11 cellular contexts compared by ENCODE assay signal in the genomic region with DNA sequence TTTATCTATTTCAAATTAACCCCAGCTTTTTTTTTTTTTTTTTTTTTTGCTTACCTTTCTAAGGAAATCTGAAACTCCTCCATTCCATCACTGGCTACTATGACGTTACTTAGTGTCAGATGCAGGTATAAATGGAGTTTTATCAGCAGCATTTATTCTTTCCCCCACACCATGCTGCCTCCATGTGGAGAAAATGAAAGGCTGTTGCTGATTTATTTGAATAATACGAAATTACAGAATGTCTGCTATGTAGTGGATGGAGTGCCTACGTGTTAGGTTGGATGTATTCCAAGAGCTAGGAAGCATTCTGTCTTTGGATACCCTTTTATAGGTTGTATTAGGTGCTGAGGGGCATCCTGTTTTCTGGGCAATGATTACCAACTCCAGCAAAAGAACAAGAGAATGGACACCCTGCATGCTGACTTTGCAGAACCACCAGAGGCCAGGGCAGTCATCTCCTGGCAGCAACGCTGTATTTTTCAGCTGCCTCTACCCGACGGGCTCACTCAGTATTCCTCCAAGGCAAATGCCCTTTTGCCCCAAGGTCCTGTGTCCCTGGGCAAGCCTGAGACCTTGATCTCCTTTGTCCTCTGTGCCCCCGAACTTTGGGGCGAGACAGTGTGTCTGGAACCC.
DNase-seq lines count a peak whose midpoint lies in the region; ATAC-seq and TF ChIP-seq lines count a peak whose summit lies in the region.
"Had no signal": no experiment of that assay in that cellular context is flagged by ENCODE, and none has a peak within 500 bp of the region (broad histone marks: within the 10 kb centered on the region; RNA-seq: fewer than 3 reads in every experiment).

No MANE protein-coding gene starts in this region.

- CTCF ChIA-PET in SK-N-SH (lab: Yijun Ruan, JAX), result no interaction called here
- CTCF ChIA-PET in activated naive CD4-positive, alpha-beta T cell treated with anti-CD3 and anti-CD28 coated beads for 36 hours (lab: Charles Lee), result interaction anchor here (0.6 kb wide), 1 partner anchor 66 kb away, joined by 3 read pairs; no protein-coding TSS in a partner anchor

- peak; percentile 33 for TF ChIP-seq RAD21 in SK-N-SH (IDR thresholded peaks at IDR 0.05; ENCODE audit: low read length)

- TF ChIP-seq EP300 in SK-N-SH (IDR thresholded peaks at IDR 0.05; ENCODE audit: borderline replicate concordance in 1 of 2, low read depth in 1 of 2, low read length in 1 of 2), result no peak

- no peaks in the 10 kb centered on the region for H3K4me1 ChIP-seq in SK-N-SH (ENCODE audit: control insufficient read depth in 1 of 2, insufficient read depth in 2 of 2, low read depth in 1 of 2, low read length in 1 of 2)
- no peaks in the 10 kb centered on the region for H3K4me1 ChIP-seq in upper lobe of right lung

- no peak overlapping the region for H3K4me2 ChIP-seq in SK-N-SH

- H3K36me3 ChIP-seq in SK-N-SH (replicated peaks in 1 of 2; ENCODE audit: control insufficient read depth in 1 of 2, insufficient read depth in 2 of 2, low read length in 1 of 2), result no peaks in the 10 kb centered on the region
- no peaks in the 10 kb centered on the region for H3K36me3 ChIP-seq in upper lobe of right lung
- H3K36me3 ChIP-seq: SJSA1 had no signal

- no peak overlapping the region for H3K4me3 ChIP-seq in SK-N-SH (ENCODE audit: low read depth in 2 of 2, low read length in 1 of 2)
- no peak overlapping the region for H3K4me3 ChIP-seq in upper lobe of right lung
- H3K4me3 ChIP-seq: SJSA1 had no signal

- H3K27me3 Mint-ChIP-seq in activated naive CD4-positive, alpha-beta T cell treated with anti-CD3 and anti-CD28 coated beads for 36 hours (ENCODE audit: low read depth), result peaks cover 10% of the 10 kb centered on the region

- POLR2A ChIA-PET in SK-N-SH (lab: Yijun Ruan, JAX), result no interaction called here

- H3K27ac ChIP-seq in SK-N-SH (ENCODE audit: low read depth in 2 of 2, low read length in 1 of 2) (no peak overlapping the region), upper lobe of right lung (no peak overlapping the region)
- H3K27ac ChIP-seq: SJSA1 had no signal

- H3K36me3 Mint-ChIP-seq in activated naive CD4-positive, alpha-beta T cell treated with anti-CD3 and anti-CD28 coated beads for 36 hours (ENCODE audit: low read depth), result no peaks in the 10 kb centered on the region
- H3K36me3 Mint-ChIP-seq: CD4-positive, CD25-positive, alpha-beta regulatory T cell had no signal

- H2AFZ ChIP-seq in SK-N-SH (ENCODE audit: low read depth), result no peak overlapping the region

- no peaks in the 10 kb centered on the region for H4K20me1 ChIP-seq in SK-N-SH (ENCODE audit: insufficient read depth)

- H3K27ac Mint-ChIP-seq in activated naive CD4-positive, alpha-beta T cell treated with anti-CD3 and anti-CD28 coated beads for 36 hours, result no peak overlapping the region
- H3K27ac Mint-ChIP-seq: CD4-positive, CD25-positive, alpha-beta regulatory T cell had no signal

- no peak for DNase-seq in SK-N-SH
- DNase-seq in SW480 (ENCODE audit: low spot score), result peak; percentile 7
- DNase-seq in iris pigment epithelial cell (ENCODE audit: low read depth), result peak; percentile 40
- no peak for DNase-seq in upper lobe of right lung
- no peak for DNase-seq in mucosa of gallbladder (ENCODE audit: low spot score)
- DNase-seq in activated naive CD4-positive, alpha-beta T cell treated with anti-CD3 and anti-CD28 coated beads for 36 hours, result no peak
- DNase-seq: CD4-positive, CD25-positive, alpha-beta regulatory T cell; stimulated activated CD4-positive, alpha-beta T cell treated with anti-CD3 and anti-CD28 coated beads, Interleukin-15, amount 100 ng/mL, for 24 hours had no signal

- H3F3A ChIP-seq in SK-N-SH (replicated peaks; ENCODE audit: insufficient read depth), result no peaks in the 10 kb centered on the region

- no peaks in the 10 kb centered on the region for H3K9me3 Mint-ChIP-seq in activated naive CD4-positive, alpha-beta T cell treated with anti-CD3 and anti-CD28 coated beads for 36 hours

- no peaks in the 10 kb centered on the region for H3K4me1 Mint-ChIP-seq in activated naive CD4-positive, alpha-beta T cell treated with anti-CD3 and anti-CD28 coated beads for 36 hours (ENCODE audit: low read depth)
- H3K4me1 Mint-ChIP-seq: CD4-positive, CD25-positive, alpha-beta regulatory T cell had no signal

- intact Hi-C loops in upper lobe of right lung (cut with DNase I), result no loop called here
- intact Hi-C loops in activated naive CD4-positive, alpha-beta T cell treated with anti-CD3 and anti-CD28 coated beads for 36 hours (cut with micrococcal nuclease), result loop anchor here (1.0 kb wide), 1 partner anchor 472 kb away; no protein-coding TSS in a partner anchor

- no peak overlapping the region for H3K4me3 Mint-ChIP-seq in activated naive CD4-positive, alpha-beta T cell treated with anti-CD3 and anti-CD28 coated beads for 36 hours
- H3K4me3 Mint-ChIP-seq: CD4-positive, CD25-positive, alpha-beta regulatory T cell had no signal

- no peaks in the 10 kb centered on the region for H3K79me2 ChIP-seq in SK-N-SH (ENCODE audit: insufficient read depth)

- no peaks in the 10 kb centered on the region for H3K27me3 ChIP-seq in SK-N-SH (ENCODE audit: insufficient read depth)
- no peaks in the 10 kb centered on the region for H3K27me3 ChIP-seq in upper lobe of right lung
- H3K27me3 ChIP-seq: SJSA1 had no signal

- no peak overlapping the region for H3K9ac ChIP-seq in SK-N-SH

- TF ChIP-seq CTCF in SK-N-SH (IDR thresholded peaks at IDR 0.05) (peak; percentile 49), upper lobe of right lung (IDR thresholded peaks at IDR 0.05) (no peak)

- H3K9me3 ChIP-seq in SK-N-SH (no peaks in the 10 kb centered on the region), upper lobe of right lung (no peaks in the 10 kb centered on the region)
- H3K9me3 ChIP-seq: SJSA1 had no signal

- no peak for ATAC-seq in SK-N-SH treated with all-trans-retinoic acid at 6 μM for 48 hours
- peak; percentile 54 for ATAC-seq in upper lobe of right lung
- no peak for ATAC-seq in HG03378 (IDR thresholded peaks at IDR 0.05; ENCODE audit: unreplicated experiment)

- no peaks in the 10 kb centered on the region for H3K9me2 ChIP-seq in SK-N-SH

- 9% methylated on average over 6 of the region's 8 CpGs for WGBS in SK-N-SH (ENCODE audit: low lambda C conversion rate)

TF ChIP-seq in SK-N-SH, 30 proteins besides CTCF, POLR2A, EP300 and RAD21:
- TF ChIP-seq, protein P1, sequence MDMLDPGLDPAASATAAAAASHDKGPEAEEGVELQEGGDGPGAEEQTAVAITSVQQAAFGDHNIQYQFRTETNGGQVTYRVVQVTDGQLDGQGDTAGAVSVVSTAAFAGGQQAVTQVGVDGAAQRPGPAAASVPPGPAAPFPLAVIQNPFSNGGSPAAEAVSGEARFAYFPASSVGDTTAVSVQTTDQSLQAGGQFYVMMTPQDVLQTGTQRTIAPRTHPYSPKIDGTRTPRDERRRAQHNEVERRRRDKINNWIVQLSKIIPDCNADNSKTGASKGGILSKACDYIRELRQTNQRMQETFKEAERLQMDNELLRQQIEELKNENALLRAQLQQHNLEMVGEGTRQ (IDR thresholded peaks at IDR 0.05; ENCODE audit: borderline replicate concordance, low read depth, low read length), result no peak
- no peak for TF ChIP-seq SIN3A (IDR thresholded peaks at IDR 0.05; ENCODE audit: borderline replicate concordance, low read depth, low read length)
- TF ChIP-seq, protein P2, sequence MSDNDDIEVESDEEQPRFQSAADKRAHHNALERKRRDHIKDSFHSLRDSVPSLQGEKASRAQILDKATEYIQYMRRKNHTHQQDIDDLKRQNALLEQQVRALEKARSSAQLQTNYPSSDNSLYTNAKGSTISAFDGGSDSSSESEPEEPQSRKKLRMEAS (IDR thresholded peaks at IDR 0.05; ENCODE audit: low read depth), result no peak
TF ChIP-seq in SK-N-SH: peak in this region for 0.

TF ChIP-seq in SK-N-SH treated with all-trans-retinoic acid at 6 μM for 48 hours, 23 proteins besides CTCF, POLR2A, EP300 and RAD21 (continues in another document):
- TF ChIP-seq, protein P3, sequence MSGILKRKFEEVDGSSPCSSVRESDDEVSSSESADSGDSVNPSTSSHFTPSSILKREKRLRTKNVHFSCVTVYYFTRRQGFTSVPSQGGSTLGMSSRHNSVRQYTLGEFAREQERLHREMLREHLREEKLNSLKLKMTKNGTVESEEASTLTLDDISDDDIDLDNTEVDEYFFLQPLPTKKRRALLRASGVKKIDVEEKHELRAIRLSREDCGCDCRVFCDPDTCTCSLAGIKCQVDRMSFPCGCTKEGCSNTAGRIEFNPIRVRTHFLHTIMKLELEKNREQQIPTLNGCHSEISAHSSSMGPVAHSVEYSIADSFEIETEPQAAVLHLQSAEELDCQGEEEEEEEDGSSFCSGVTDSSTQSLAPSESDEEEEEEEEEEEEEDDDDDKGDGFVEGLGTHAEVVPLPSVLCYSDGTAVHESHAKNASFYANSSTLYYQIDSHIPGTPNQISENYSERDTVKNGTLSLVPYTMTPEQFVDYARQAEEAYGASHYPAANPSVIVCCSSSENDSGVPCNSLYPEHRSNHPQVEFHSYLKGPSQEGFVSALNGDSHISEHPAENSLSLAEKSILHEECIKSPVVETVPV (CRISPR knock-in tag; IDR thresholded peaks at IDR 0.05), result no peak
- TF ChIP-seq, protein P4, sequence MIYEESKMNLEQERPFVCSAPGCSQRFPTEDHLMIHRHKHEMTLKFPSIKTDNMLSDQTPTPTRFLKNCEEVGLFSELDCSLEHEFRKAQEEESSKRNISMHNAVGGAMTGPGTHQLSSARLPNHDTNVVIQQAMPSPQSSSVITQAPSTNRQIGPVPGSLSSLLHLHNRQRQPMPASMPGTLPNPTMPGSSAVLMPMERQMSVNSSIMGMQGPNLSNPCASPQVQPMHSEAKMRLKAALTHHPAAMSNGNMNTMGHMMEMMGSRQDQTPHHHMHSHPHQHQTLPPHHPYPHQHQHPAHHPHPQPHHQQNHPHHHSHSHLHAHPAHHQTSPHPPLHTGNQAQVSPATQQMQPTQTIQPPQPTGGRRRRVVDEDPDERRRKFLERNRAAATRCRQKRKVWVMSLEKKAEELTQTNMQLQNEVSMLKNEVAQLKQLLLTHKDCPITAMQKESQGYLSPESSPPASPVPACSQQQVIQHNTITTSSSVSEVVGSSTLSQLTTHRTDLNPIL (CRISPR knock-in tag; IDR thresholded peaks at IDR 0.05; ENCODE audit: low read depth), result no peak
- TF ChIP-seq SNAI2 (CRISPR knock-in tag; IDR thresholded peaks at IDR 0.05) (no peak), GLIS3 (CRISPR knock-in tag; IDR thresholded peaks at IDR 0.05) (no peak)

Comparison
In these comparisons a context has a peak if more than half of its experiments do, and no peak if none do; other contexts are left out.
1. DNase-seq: peak in SW480 (single experiment) and iris pigment epithelial cell (single experiment); none in SK-N-SH (single experiment), upper lobe of right lung (single experiment), mucosa of gallbladder (single experiment) and activated naive CD4-positive, alpha-beta T cell treated with anti-CD3 and anti-CD28 coated beads for 36 hours (single experiment).